Comparison of ENCODE assay signal across 11 cellular contexts in genomic region chr3:169243579-169243978, GRCh38.
"Had no signal": no experiment of that assay in that cellular context is flagged by ENCODE, and none has a peak within 500 bp of the region (broad histone marks: within the 10 kb centered on the region; RNA-seq: fewer than 3 reads in every experiment).

No MANE protein-coding gene starts in this region.

- H3K36me3 ChIP-seq: pancreas had no signal

- DNase-seq: activated CD4-positive, alpha-beta T cell treated with anti-CD3 and anti-CD28 coated beads, Interleukin-2, amount 10 ng/mL, durations not matched to agents 24 days and 14 days; activated CD8-positive, alpha-beta memory T cell treated with anti-CD3 and anti-CD28 coated beads for 24 hours; activated naive CD4-positive, alpha-beta T cell treated with Interleukin-2 at 50 U/mL for 16 hours; effector memory CD8-positive, alpha-beta T cell; glutamatergic neuron; immature natural killer cell; left colon; nephron progenitor cell; pancreas; stimulated activated CD4-positive, alpha-beta T cell treated with anti-CD3 and anti-CD28 coated beads, Interleukin-2, amount 100 ng/mL, for 48 hours; stimulated activated naive CD4-positive, alpha-beta T cell treated with Interleukin-2 at 50 U/mL for 16 hours had no signal

- H3K9me3 ChIP-seq: pancreas had no signal

- H3K27me3 ChIP-seq: pancreas had no signal

- ATAC-seq: effector memory CD8-positive, alpha-beta T cell; left colon had no signal
